ENCODE assay signal across 11 cellular contexts in the genomic region with DNA sequence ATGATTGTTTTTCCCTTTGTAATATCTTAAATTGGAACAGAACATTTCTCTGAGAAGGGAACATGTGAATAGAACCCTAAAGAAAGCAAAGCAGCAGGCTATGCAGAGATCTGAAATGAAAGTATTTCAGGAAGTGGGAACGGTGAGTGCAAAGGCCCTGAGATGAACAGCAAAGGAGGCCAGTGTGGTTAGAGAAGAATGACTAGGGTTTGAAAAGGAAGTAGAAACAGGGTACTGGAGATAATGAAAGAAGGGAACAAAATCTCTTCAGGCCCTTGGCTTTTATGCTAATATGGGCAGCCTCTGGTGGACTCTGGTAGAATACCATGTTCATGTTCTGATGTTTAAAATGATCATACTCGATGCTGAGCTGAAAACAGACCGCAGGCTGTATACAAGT.
DNase-seq lines count a peak whose midpoint lies in the region; ATAC-seq and TF ChIP-seq lines count a peak whose summit lies in the region.
"Had no signal": no experiment of that assay in that cellular context is flagged by ENCODE, and none has a peak within 500 bp of the region (broad histone marks: within the 10 kb centered on the region; RNA-seq: fewer than 3 reads in every experiment).

No MANE protein-coding gene starts in this region.

- DNase-seq in fibroblast of pulmonary artery (ENCODE audit: low read depth), result peak; percentile 13
- no peak for DNase-seq in pons (ENCODE audit: low spot score)
- DNase-seq in DMS79 treated with DMSO at 0.1 percent for 48 hours (lab: John Stamatoyannopoulos, UW), result no peak
- no peak for DNase-seq in inferior parietal cortex (ENCODE audit: extremely low spot score)
- no peak for DNase-seq in stimulated activated naive CD4-positive, alpha-beta T cell treated with Interleukin-2 at 50 U/mL for 16 hours (lab: John Stamatoyannopoulos, UW)
- DNase-seq: H7, kidney had no signal

- TF ChIP-seq CTCF in fibroblast of pulmonary artery (IDR thresholded peaks at IDR 0.05; ENCODE audit: low read length, missing control alignments), result no peak

- peak; percentile 84 for ATAC-seq in GM18858 (IDR thresholded peaks at IDR 0.05; ENCODE audit: unreplicated experiment)
- peak; percentile 89 for ATAC-seq in GM21619 (IDR thresholded peaks at IDR 0.05; ENCODE audit: unreplicated experiment)
- peak; percentile 72 for ATAC-seq in HG03558 (IDR thresholded peaks at IDR 0.05; ENCODE audit: extremely low read depth, unreplicated experiment)
- ATAC-seq: Right ventricle myocardium inferior had no signal

- H3K4me3 ChIP-seq in fibroblast of pulmonary artery (replicated peaks; ENCODE audit: low read depth, low read length), result no peak overlapping the region
